1 cellular context compared by ENCODE assay signal in the genomic region with DNA sequence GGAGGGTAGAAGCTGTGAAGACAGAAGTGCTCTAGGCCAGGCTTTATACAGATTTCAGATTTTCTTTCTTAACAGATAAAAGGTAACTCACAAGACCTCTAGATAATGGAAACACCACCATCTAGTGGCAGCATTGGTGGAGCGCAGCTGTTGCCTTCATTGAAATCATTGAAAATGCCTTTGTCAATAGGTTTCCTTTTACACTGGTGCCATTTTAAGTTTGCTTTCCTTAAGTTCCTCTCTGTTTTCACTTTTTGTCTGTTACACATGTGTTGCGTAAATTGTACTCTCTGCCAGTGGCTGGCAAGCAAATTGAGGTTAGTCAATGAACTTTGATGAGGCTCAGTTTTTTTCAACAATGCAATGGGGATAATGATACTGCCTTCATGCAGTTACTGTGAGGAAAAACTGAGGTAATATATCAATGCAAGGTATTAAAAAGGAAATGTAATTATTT.
TF ChIP-seq lines count a peak whose summit lies in the region.

No MANE protein-coding gene starts in this region.

TF ChIP-seq in neural cell, 6 proteins besides CTCF, POLR2A, EP300 and RAD21 (continued from another document):
- TF ChIP-seq, protein P1, sequence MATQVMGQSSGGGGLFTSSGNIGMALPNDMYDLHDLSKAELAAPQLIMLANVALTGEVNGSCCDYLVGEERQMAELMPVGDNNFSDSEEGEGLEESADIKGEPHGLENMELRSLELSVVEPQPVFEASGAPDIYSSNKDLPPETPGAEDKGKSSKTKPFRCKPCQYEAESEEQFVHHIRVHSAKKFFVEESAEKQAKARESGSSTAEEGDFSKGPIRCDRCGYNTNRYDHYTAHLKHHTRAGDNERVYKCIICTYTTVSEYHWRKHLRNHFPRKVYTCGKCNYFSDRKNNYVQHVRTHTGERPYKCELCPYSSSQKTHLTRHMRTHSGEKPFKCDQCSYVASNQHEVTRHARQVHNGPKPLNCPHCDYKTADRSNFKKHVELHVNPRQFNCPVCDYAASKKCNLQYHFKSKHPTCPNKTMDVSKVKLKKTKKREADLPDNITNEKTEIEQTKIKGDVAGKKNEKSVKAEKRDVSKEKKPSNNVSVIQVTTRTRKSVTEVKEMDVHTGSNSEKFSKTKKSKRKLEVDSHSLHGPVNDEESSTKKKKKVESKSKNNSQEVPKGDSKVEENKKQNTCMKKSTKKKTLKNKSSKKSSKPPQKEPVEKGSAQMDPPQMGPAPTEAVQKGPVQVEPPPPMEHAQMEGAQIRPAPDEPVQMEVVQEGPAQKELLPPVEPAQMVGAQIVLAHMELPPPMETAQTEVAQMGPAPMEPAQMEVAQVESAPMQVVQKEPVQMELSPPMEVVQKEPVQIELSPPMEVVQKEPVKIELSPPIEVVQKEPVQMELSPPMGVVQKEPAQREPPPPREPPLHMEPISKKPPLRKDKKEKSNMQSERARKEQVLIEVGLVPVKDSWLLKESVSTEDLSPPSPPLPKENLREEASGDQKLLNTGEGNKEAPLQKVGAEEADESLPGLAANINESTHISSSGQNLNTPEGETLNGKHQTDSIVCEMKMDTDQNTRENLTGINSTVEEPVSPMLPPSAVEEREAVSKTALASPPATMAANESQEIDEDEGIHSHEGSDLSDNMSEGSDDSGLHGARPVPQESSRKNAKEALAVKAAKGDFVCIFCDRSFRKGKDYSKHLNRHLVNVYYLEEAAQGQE (IDR thresholded peaks at IDR 0.05; ENCODE audit: borderline replicate concordance), result no peak
- no peak for TF ChIP-seq POLR2AphosphoS5 (IDR thresholded peaks at IDR 0.05)
- no peak for TF ChIP-seq TAF1 (IDR thresholded peaks at IDR 0.05; ENCODE audit: low read depth)
- no peak for TF ChIP-seq MXI1 (conservative IDR thresholded peaks at IDR 0.05; ENCODE audit: poor library complexity, severe bottlenecking)
